In the genomic region with DNA sequence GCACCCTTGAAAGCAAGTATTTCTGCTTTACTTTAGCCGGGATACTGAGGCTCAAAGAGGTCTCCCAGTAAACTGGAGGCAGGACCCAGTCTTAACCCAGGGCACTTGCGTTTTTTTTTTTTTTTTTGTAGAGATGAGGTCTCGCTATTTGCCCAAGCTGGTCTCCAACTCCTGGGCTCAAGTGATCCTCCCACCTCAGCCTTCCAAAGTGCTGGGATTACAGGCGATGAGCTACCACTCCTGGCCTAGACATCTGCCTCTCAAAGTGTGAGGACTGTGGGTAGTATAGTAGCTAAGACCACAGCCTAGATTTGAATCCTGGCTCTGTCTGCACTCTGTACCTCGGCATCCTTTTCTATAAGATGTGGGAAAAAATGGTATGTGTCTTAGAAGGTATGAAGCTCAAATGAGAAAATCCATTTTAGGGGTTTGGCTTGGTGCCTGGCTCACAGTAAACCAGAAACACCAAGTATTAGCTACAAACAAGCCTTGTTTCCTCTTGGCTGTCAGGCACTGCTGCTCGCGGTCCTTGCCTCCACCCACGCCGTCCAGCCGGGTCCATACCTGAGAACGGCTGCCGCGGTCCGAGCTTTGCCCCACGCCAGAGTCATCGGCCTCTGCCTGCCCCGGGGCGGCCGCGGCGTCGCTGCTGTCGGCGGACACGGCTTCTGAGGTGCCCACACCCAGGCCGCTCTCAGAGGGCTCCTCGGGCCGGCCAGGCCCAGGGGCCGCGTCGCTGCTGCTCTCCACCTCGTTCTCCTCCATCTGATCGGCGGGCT, we compare ENCODE assay signal across 7 cellular contexts. TPM values are rescaled to one million over a fixed set of nuclear protein-coding genes. Genes with fewer than 3 reads are reported as not detected.
DNase-seq lines count a peak whose midpoint lies in the region; ATAC-seq and TF ChIP-seq lines count a peak whose summit lies in the region.

No MANE protein-coding gene starts in this region.

- DNase-seq in activated naive CD8-positive, alpha-beta T cell treated with anti-CD3 and anti-CD28 coated beads, Interleukin-2, amount 10 ng/mL, durations not matched to agents 7 days and 5 days, result no peak
- DNase-seq in hepatic stellate cell (ENCODE audit: low spot score) (peak; percentile 42), sigmoid colon (no peak), MV-4-11 (lab: John Stamatoyannopoulos, UW) (no peak)

- intact Hi-C loops in sigmoid colon (cut with DNase I), result loop anchor here (5.0 kb wide), 1 partner anchor 139 kb away; a partner anchor contains a TSS

- no peaks in the 10 kb centered on the region for H3K27me3 Mint-ChIP-seq in activated naive CD8-positive, alpha-beta T cell treated with anti-CD3 and anti-CD28 coated beads, Interleukin-2, amount 10 ng/mL, durations not matched to agents 7 days and 5 days

- H3K36me3 Mint-ChIP-seq in activated naive CD8-positive, alpha-beta T cell treated with anti-CD3 and anti-CD28 coated beads, Interleukin-2, amount 10 ng/mL, durations not matched to agents 7 days and 5 days, result peaks cover 5% of the 10 kb centered on the region

- POLR2A ChIA-PET in activated naive CD8-positive, alpha-beta T cell treated with anti-CD3 and anti-CD28 coated beads, Interleukin-2, amount 10 ng/mL, durations not matched to agents 7 days and 5 days (lab: Charles Lee), result interaction anchor here (0.6 to 6.0 kb wide), 22 partner anchors 10 to 647 kb away, joined by 3 to 93 read pairs (median 4); a partner anchor contains a TSS

- TF ChIP-seq CTCF in sigmoid colon (IDR thresholded peaks at IDR 0.05), result no peak

- peaks cover 26 to 38% (median 32%) of the 10 kb centered on the region in 4 donors for H3K36me3 ChIP-seq in sigmoid colon

- H3K9me3 ChIP-seq in sigmoid colon, result no peaks in the 10 kb centered on the region

- no peaks in the 10 kb centered on the region for H3K27me3 ChIP-seq in sigmoid colon

- H3K4me1 ChIP-seq in sigmoid colon, result peaks cover 0 to 36% (median 25%) of the 10 kb centered on the region in 4 donors

- 5 to 11% methylated on average over 34 of the region's 34 CpGs for WGBS in sigmoid colon, 2 donors

- ATAC-seq in GM18511 (IDR thresholded peaks at IDR 0.05; ENCODE audit: unreplicated experiment) (peak; percentile 4), HG03354 (IDR thresholded peaks at IDR 0.05; ENCODE audit: poor library complexity, severe bottlenecking, unreplicated experiment) (peak; percentile 5), HG02763 (IDR thresholded peaks at IDR 0.05; ENCODE audit: unreplicated experiment) (no peak)
- peak; percentile 2 for ATAC-seq in activated naive CD8-positive, alpha-beta T cell treated with anti-CD3 and anti-CD28 coated beads, Interleukin-2, amount 10 ng/mL, durations not matched to agents 7 days and 5 days (ENCODE audit: low read depth)

- TF ChIP-seq EP300 in sigmoid colon (IDR thresholded peaks at IDR 0.05), result no peak

- H3K4me3 Mint-ChIP-seq in activated naive CD8-positive, alpha-beta T cell treated with anti-CD3 and anti-CD28 coated beads, Interleukin-2, amount 10 ng/mL, durations not matched to agents 7 days and 5 days, result peak overlapping the region; percentile 84

- peaks cover 12% of the 10 kb centered on the region for H3K4me1 Mint-ChIP-seq in activated naive CD8-positive, alpha-beta T cell treated with anti-CD3 and anti-CD28 coated beads, Interleukin-2, amount 10 ng/mL, durations not matched to agents 7 days and 5 days

- no peaks in the 10 kb centered on the region for H3K9me3 Mint-ChIP-seq in activated naive CD8-positive, alpha-beta T cell treated with anti-CD3 and anti-CD28 coated beads, Interleukin-2, amount 10 ng/mL, durations not matched to agents 7 days and 5 days

- H3K27ac Mint-ChIP-seq in activated naive CD8-positive, alpha-beta T cell treated with anti-CD3 and anti-CD28 coated beads, Interleukin-2, amount 10 ng/mL, durations not matched to agents 7 days and 5 days, result peak overlapping the region; percentile 91

- no peak for TF ChIP-seq POLR2A in sigmoid colon (IDR thresholded peaks at IDR 0.05)

- H3K27ac ChIP-seq in sigmoid colon, result peak overlapping the region; percentile 92 to 99 (median 98)

- H3K4me3 ChIP-seq in sigmoid colon, result peak overlapping the region; percentile 65 to 92 (median 77)

RNA-seq across cellular contexts. Expression of a gene that starts 1.2 kb away (rescaled TPM):
- 10 to 100 TPM; 43.3 to 43.7 TPM for total RNA-seq in activated naive CD8-positive, alpha-beta T cell treated with anti-CD3 and anti-CD28 coated beads, Interleukin-2, amount 10 ng/mL, durations not matched to agents 7 days and 5 days
- 10 to 100 TPM; 12.0 to 24.4 (median 14.9) TPM for total RNA-seq in sigmoid colon
- 10 to 100 TPM in 1 of 3 donors, 1 to 10 TPM in 2; 5.4 to 17.1 (median 5.5) TPM for polyA plus RNA-seq in sigmoid colon

RNA-seq across cellular contexts. Expression of a gene that starts 36.4 kb away (rescaled TPM):
- 10 to 100 TPM; 54.5 to 58.3 TPM for total RNA-seq in activated naive CD8-positive, alpha-beta T cell treated with anti-CD3 and anti-CD28 coated beads, Interleukin-2, amount 10 ng/mL, durations not matched to agents 7 days and 5 days
- total RNA-seq in sigmoid colon, result 10 to 100 TPM; 31.4 to 39.3 (median 32.5) TPM
- 10 to 100 TPM; 26.4 to 37.8 (median 27.2) TPM for polyA plus RNA-seq in sigmoid colon

RNA-seq across cellular contexts. Expression of a gene that starts 37.9 kb away (rescaled TPM):
- 10 to 100 TPM; 18.4 to 21.8 TPM for total RNA-seq in activated naive CD8-positive, alpha-beta T cell treated with anti-CD3 and anti-CD28 coated beads, Interleukin-2, amount 10 ng/mL, durations not matched to agents 7 days and 5 days
- under 1 TPM in 1 of 4 donors, not detected in 3; 0.27 TPM for total RNA-seq in sigmoid colon
- polyA plus RNA-seq in sigmoid colon, result 10 to 100 TPM in 1 of 3 donors, 1 to 10 TPM in 1, under 1 TPM in 1; 0.60 to 27.1 (median 2.5) TPM

RNA-seq across cellular contexts. Expression of a gene that starts 58.2 kb away (rescaled TPM):
- 1 to 10 TPM; 1.6 to 1.9 TPM for total RNA-seq in activated naive CD8-positive, alpha-beta T cell treated with anti-CD3 and anti-CD28 coated beads, Interleukin-2, amount 10 ng/mL, durations not matched to agents 7 days and 5 days
- under 1 TPM in 1 of 4 donors, not detected in 3; 0.14 TPM for total RNA-seq in sigmoid colon
- polyA plus RNA-seq in sigmoid colon, result 1 to 10 TPM in 1 of 3 donors, not detected in 2; 1.4 TPM

RNA-seq across cellular contexts. Expression of a gene that starts 58.9 kb away (rescaled TPM):
- total RNA-seq in activated naive CD8-positive, alpha-beta T cell treated with anti-CD3 and anti-CD28 coated beads, Interleukin-2, amount 10 ng/mL, durations not matched to agents 7 days and 5 days, result 1 to 10 TPM; 2.2 to 2.9 TPM
- total RNA-seq in sigmoid colon, result 100 to 1,000 TPM in 3 of 4 donors, 10 to 100 TPM in 1; 68.7 to 296 (median 156) TPM
- 10 to 100 TPM; 36.6 to 52.0 (median 47.4) TPM for polyA plus RNA-seq in sigmoid colon

Comparison
In these comparisons a context has a peak if more than half of its experiments do, and no peak if none do; other contexts are left out.
1. RNA of a gene that starts 37.9 kb away (total RNA-seq): 18.4 to 21.8 TPM in activated naive CD8-positive, alpha-beta T cell treated with anti-CD3 and anti-CD28 coated beads, Interleukin-2, amount 10 ng/mL, durations not matched to agents 7 days and 5 days; 0.27 TPM in sigmoid colon; every median in the first group is over 10 times any median in the second.